In genomic region chr9:122080986-122081385, GRCh38 we compare ENCODE assay signal across 27 cellular contexts. TPM values are rescaled to one million over a fixed set of nuclear protein-coding genes. Genes with fewer than 3 reads are reported as not detected.
A peak's percentile ranks its signal among the peaks of the same experiment; 100 is the strongest.
DNase-seq lines count a peak whose midpoint lies in the region; ATAC-seq, FAIRE-seq and TF ChIP-seq lines count a peak whose summit lies in the region.
"Had no signal": no experiment of that assay in that cellular context is flagged by ENCODE, and none has a peak within 500 bp of the region (broad histone marks: within the 10 kb centered on the region; RNA-seq: fewer than 3 reads in every experiment).

No MANE protein-coding gene starts in this region.

- WGBS in small intestine, 3 donors: 71 to 85% (median 78%) methylated on average over 5 of the region's 5 CpGs
- WGBS in suprapubic skin: 86% methylated on average over 5 of the region's 5 CpGs

- no peaks in the 10 kb centered on the region for H3K4me1 ChIP-seq in small intestine (ENCODE audit: control insufficient read depth in 2 of 2, insufficient read depth in 1 of 2, low read depth in 1 of 2, low read length in 1 of 2)
- H3K4me1 ChIP-seq in suprapubic skin: no peaks in the 10 kb centered on the region
- H3K4me1 ChIP-seq: BLaER1 had no signal

- no peak for TF ChIP-seq POLR2A in suprapubic skin (IDR thresholded peaks at IDR 0.05)

- no peak overlapping the region for H3K4me3 Mint-ChIP-seq in chondrocyte (ENCODE audit: unreplicated experiment)
- H3K4me3 Mint-ChIP-seq: activated T-helper 1 cell treated with anti-CD3 and anti-CD28 coated beads, Interleukin-12 subunit alpha, Interleukin-12 subunit beta, Interleukin-2, Interleukin-4 antibody, amounts not matched to agents 30 ng/mL and 10 ng/mL and 1 ng/mL, durations not matched to agents 14 hours and 24 hours and 36 hours; H9; natural killer cell treated with Interleukin-12 subunit alpha and Interleukin-12 subunit beta and Interleukin-15 and Interleukin-18, amount 100 ng/mL, for 72 hours; stimulated activated naive CD8-positive, alpha-beta T cell treated with anti-CD3 and anti-CD28 coated beads, Interleukin-15, Interleukin-2, amounts not matched to agents 100 ng/mL and 50 ng/mL, for 24 hours; WTC11 had no signal

- H3K4me3 ChIP-seq in small intestine (ENCODE audit: low read depth in 1 of 2, low read length in 2 of 2) (no peak overlapping the region), suprapubic skin (no peak overlapping the region)
- H3K4me3 ChIP-seq: BLaER1 had no signal

- H3K27me3 Mint-ChIP-seq in chondrocyte (ENCODE audit: low read depth): no peaks in the 10 kb centered on the region
- H3K27me3 Mint-ChIP-seq: natural killer cell treated with Interleukin-12 subunit alpha and Interleukin-12 subunit beta and Interleukin-15 and Interleukin-18, amount 100 ng/mL, for 72 hours; stimulated activated naive CD8-positive, alpha-beta T cell treated with anti-CD3 and anti-CD28 coated beads, Interleukin-15, Interleukin-2, amounts not matched to agents 100 ng/mL and 50 ng/mL, for 24 hours had no signal

- TF ChIP-seq EP300 in suprapubic skin (IDR thresholded peaks at IDR 0.05): no peak

- H3K9me3 ChIP-seq in small intestine (ENCODE audit: control insufficient read depth, low read depth) (no peaks in the 10 kb centered on the region), suprapubic skin (peaks cover 10% of the 10 kb centered on the region)

- peaks cover 62% of the 10 kb centered on the region for H3K4me1 Mint-ChIP-seq in chondrocyte (ENCODE audit: low read depth)
- H3K4me1 Mint-ChIP-seq: H9, WTC11 had no signal

- H3K36me3 Mint-ChIP-seq in chondrocyte (ENCODE audit: low read depth): peaks cover 11% of the 10 kb centered on the region
- H3K36me3 Mint-ChIP-seq: WTC11 had no signal

- H3K27ac Mint-ChIP-seq in chondrocyte (ENCODE audit: unreplicated experiment): peak overlapping the region; percentile 82
- H3K27ac Mint-ChIP-seq: activated T-helper 1 cell treated with anti-CD3 and anti-CD28 coated beads, Interleukin-12 subunit alpha, Interleukin-12 subunit beta, Interleukin-2, Interleukin-4 antibody, amounts not matched to agents 30 ng/mL and 10 ng/mL and 1 ng/mL, durations not matched to agents 14 hours and 24 hours and 36 hours; H9; natural killer cell treated with Interleukin-12 subunit alpha and Interleukin-12 subunit beta and Interleukin-15 and Interleukin-18, amount 100 ng/mL, for 72 hours; stimulated activated naive CD8-positive, alpha-beta T cell treated with anti-CD3 and anti-CD28 coated beads, Interleukin-15, Interleukin-2, amounts not matched to agents 100 ng/mL and 50 ng/mL, for 24 hours; WTC11 had no signal

- no peaks in the 10 kb centered on the region for H3K36me3 ChIP-seq in small intestine (ENCODE audit: control insufficient read depth in 2 of 2, insufficient read depth in 2 of 2, low read length in 2 of 2)
- no peaks in the 10 kb centered on the region for H3K36me3 ChIP-seq in suprapubic skin
- H3K36me3 ChIP-seq: BLaER1 had no signal

- no peaks in the 10 kb centered on the region for H3K27me3 ChIP-seq in small intestine (ENCODE audit: control insufficient read depth in 2 of 2, insufficient read depth in 2 of 2, low read length in 2 of 2)
- no peaks in the 10 kb centered on the region for H3K27me3 ChIP-seq in suprapubic skin
- H3K27me3 ChIP-seq: BLaER1 had no signal

- TF ChIP-seq CTCF in chondrocyte (IDR thresholded peaks at IDR 0.05) (no peak), suprapubic skin (IDR thresholded peaks at IDR 0.05) (no peak)

- DNase-seq in DMS53 (lab: John Stamatoyannopoulos, UW) (peak; percentile 45), chondrocyte (ENCODE audit: low spot score) (no peak), left lobe of liver (ENCODE audit: low spot score) (no peak), substantia nigra (lab: John Stamatoyannopoulos, UW) (no peak), small intestine (no peak), suprapubic skin (ENCODE audit: low spot score in 2 of 2) (no peak), retina (no peak)
- DNase-seq: activated CD4-positive, alpha-beta T cell treated with anti-CD3 and anti-CD28 coated beads, Interleukin-2, amount 50 U/mL, for 4 hours; activated naive CD4-positive, alpha-beta T cell treated with anti-CD3 and anti-CD28 coated beads, Interleukin-2, amount 50 U/mL, for 16 hours; anterior cingulate cortex; central memory CD4-positive, alpha-beta T cell; COR-L47; DMS79 treated with DMSO at 0.1 percent for 48 hours; foreskin fibroblast; H9; Karpas-422; left ventricle myocardium superior; NCI-H2171 treated with DMSO at 0.1 percent for 48 hours; OCI-M1; right cardiac atrium; T-helper 9 cell had no signal

- peak overlapping the region; percentile 22 for H3K27ac ChIP-seq in substantia nigra (ENCODE audit: low read depth, low read length, poor library complexity, severe bottlenecking)
- H3K27ac ChIP-seq in small intestine (ENCODE audit: low read depth in 1 of 2, low read length in 1 of 2): no peak overlapping the region
- H3K27ac ChIP-seq in suprapubic skin: no peak overlapping the region
- H3K27ac ChIP-seq: BLaER1 had no signal

- peaks cover 18% of the 10 kb centered on the region for H3K9me3 Mint-ChIP-seq in chondrocyte (ENCODE audit: low read depth)
- H3K9me3 Mint-ChIP-seq: natural killer cell treated with Interleukin-12 subunit alpha and Interleukin-12 subunit beta and Interleukin-15 and Interleukin-18, amount 100 ng/mL, for 72 hours had no signal

- ATAC-seq in left lobe of liver: peak; percentile 64
- ATAC-seq in GM19397 (IDR thresholded peaks at IDR 0.05; ENCODE audit: unreplicated experiment): no peak
- ATAC-seq: left ventricle myocardium superior; natural killer cell treated with Interleukin-12 subunit alpha and Interleukin-12 subunit beta and Interleukin-15 and Interleukin-18, amount 100 ng/mL, for 72 hours; right cardiac atrium; WTC11 had no signal

- no peak for FAIRE-seq in small intestine (lab: Jason Lieb, UNC)

RNA-seq across cellular contexts. Expression of gene TTLL11, which starts 12.1 kb away (rescaled TPM):
- total RNA-seq in chondrocyte (7.1 to 12.8 TPM (median 9.1 TPM) in 3 replicates), left lobe of liver (2.8 TPM), suprapubic skin (10 to 100 TPM in 2 of 4 donors, 1 to 10 TPM in 2; 7.2 to 12.1 (median 9.9) TPM)
- polyA plus RNA-seq in small intestine: 1 to 10 TPM; 3.2 to 4.8 (median 4.0) TPM
